8 cellular contexts compared by ENCODE assay signal in the genomic region with DNA sequence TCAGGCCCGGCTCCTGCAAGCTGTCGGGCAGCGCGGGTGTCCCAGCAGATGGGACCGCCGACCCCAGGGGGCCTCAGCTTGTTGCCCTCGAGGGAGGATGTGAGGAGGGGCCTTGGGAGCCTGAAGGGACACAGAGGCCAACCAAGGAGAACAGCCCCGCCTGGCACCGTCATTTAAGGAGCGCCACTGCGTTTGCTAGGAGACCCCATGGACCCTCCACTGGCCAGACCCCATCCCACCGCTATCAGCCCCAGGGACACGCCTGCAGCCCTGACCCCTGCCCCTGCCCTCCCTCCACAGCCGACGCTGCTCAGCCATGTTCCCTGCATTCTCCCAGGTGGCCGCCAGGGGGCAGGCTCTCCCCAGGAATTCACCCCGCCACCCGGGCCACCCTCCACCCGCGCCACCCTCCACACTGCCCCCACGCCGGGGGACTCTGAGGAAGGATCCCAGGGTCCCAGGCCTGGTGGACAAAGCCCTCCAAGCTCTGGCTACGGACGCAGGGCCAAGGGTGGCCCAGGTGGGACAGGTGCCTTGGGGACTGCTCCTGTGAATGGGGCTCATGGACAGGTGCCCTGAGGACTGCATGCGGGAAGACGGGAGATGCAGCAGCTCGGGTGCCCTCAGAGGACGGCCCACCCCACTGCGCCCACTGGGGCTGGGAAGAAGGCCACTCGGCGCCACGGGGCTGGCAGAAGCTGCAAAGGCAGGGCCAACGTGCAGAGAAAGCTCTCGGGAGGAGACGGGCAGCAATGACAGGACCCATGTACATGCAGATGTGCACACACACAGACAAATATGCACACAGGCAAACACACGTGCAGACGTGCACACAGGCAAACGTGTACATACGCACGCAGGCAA. TPM values are rescaled to one million over a fixed set of nuclear protein-coding genes. Genes with fewer than 3 reads are reported as not detected.
DNase-seq lines count a peak whose midpoint lies in the region; ATAC-seq and TF ChIP-seq lines count a peak whose summit lies in the region.

No MANE protein-coding gene starts in this region.

- peak; percentile 86 to 94 (median 90) for ATAC-seq in T-cell (replicated peaks in 1 of 4)
- ATAC-seq in activated naive CD8-positive, alpha-beta T cell treated with anti-CD3 and anti-CD28 coated beads, Interleukin-2, amount 50 U/mL, for 24 hours: peak; percentile 44
- no peak for ATAC-seq in HG03460 (IDR thresholded peaks at IDR 0.05; ENCODE audit: unreplicated experiment)
- ATAC-seq in HG02759 (IDR thresholded peaks at IDR 0.05; ENCODE audit: unreplicated experiment): no peak

- no peaks in the 10 kb centered on the region for H3K27me3 Mint-ChIP-seq in T-cell
- no peaks in the 10 kb centered on the region for H3K27me3 Mint-ChIP-seq in activated naive CD8-positive, alpha-beta T cell treated with anti-CD3 and anti-CD28 coated beads, Interleukin-2, amount 50 U/mL, for 24 hours

- TF ChIP-seq CTCF in AG09309 (IDR thresholded peaks at IDR 0.05; ENCODE audit: control insufficient read depth, insufficient read depth, low read depth, low read length, missing control alignments): peak; percentile 91
- TF ChIP-seq CTCF in GM20000 (IDR thresholded peaks at IDR 0.05; ENCODE audit: extremely low read depth, missing control alignments): peak; percentile 88

- CTCF ChIA-PET in T-cell (lab: Charles Lee): interaction anchor here in 1 of 2 donors (0.7 kb wide), 1 partner anchor 157 kb away, joined by 3 read pairs; no protein-coding TSS in a partner anchor

- H3K36me3 Mint-ChIP-seq in T-cell: peaks cover 12% of the 10 kb centered on the region
- peaks cover 4% of the 10 kb centered on the region for H3K36me3 Mint-ChIP-seq in activated naive CD8-positive, alpha-beta T cell treated with anti-CD3 and anti-CD28 coated beads, Interleukin-2, amount 50 U/mL, for 24 hours (ENCODE audit: low read depth)

- no peak for DNase-seq in AG09309 (ENCODE audit: low read depth)
- DNase-seq in GM20000 (ENCODE audit: low spot score): peak; percentile 94
- peak; percentile 18 to 82 (median 70) for DNase-seq in T-cell
- peak; percentile 82 for DNase-seq in activated naive CD8-positive, alpha-beta T cell treated with anti-CD3 and anti-CD28 coated beads, Interleukin-2, amount 50 U/mL, for 24 hours
- DNase-seq in hepatic stellate cell (ENCODE audit: low spot score): peak; percentile 88
- DNase-seq in stimulated activated CD4-positive, alpha-beta T cell treated with anti-CD3 and anti-CD28 coated beads, Interleukin-12 subunit alpha, Interleukin-12 subunit beta, amount 100 ng/mL, for 4 hours: peak; percentile 75

- H3K27ac Mint-ChIP-seq in T-cell: no peak overlapping the region
- no peak overlapping the region for H3K27ac Mint-ChIP-seq in activated naive CD8-positive, alpha-beta T cell treated with anti-CD3 and anti-CD28 coated beads, Interleukin-2, amount 50 U/mL, for 24 hours

- no peaks in the 10 kb centered on the region for H3K9me3 Mint-ChIP-seq in T-cell
- H3K9me3 Mint-ChIP-seq in activated naive CD8-positive, alpha-beta T cell treated with anti-CD3 and anti-CD28 coated beads, Interleukin-2, amount 50 U/mL, for 24 hours: no peaks in the 10 kb centered on the region

- H3K4me3 Mint-ChIP-seq in T-cell: no peak overlapping the region
- H3K4me3 Mint-ChIP-seq in activated naive CD8-positive, alpha-beta T cell treated with anti-CD3 and anti-CD28 coated beads, Interleukin-2, amount 50 U/mL, for 24 hours: no peak overlapping the region

- POLR2A ChIA-PET in T-cell (lab: Charles Lee): no interaction called here

- no peak overlapping the region for H3K4me3 ChIP-seq in AG09309 (ENCODE audit: control insufficient read depth, low read depth, low read length)

- H3K4me1 Mint-ChIP-seq in T-cell: peaks cover 10 to 17% (median 11%) of the 10 kb centered on the region in 3 donors
- H3K4me1 Mint-ChIP-seq in activated naive CD8-positive, alpha-beta T cell treated with anti-CD3 and anti-CD28 coated beads, Interleukin-2, amount 50 U/mL, for 24 hours: peaks cover 23% of the 10 kb centered on the region

RNA-seq across cellular contexts. Expression of gene PIP5K1C, which starts 34.4 kb away (rescaled TPM):
- 10 to 100 TPM; 25.6 to 35.0 (median 32.1) TPM for total RNA-seq in T-cell

RNA-seq across cellular contexts. Expression of gene CACTIN, which starts 39.3 kb away (rescaled TPM):
- total RNA-seq in T-cell: 10 to 100 TPM; 25.9 to 59.0 (median 55.8) TPM

RNA-seq across cellular contexts. Expression of gene TJP3, which starts 42.3 kb away (rescaled TPM):
- 10 to 100 TPM; 12.6 to 28.9 (median 19.4) TPM for total RNA-seq in T-cell

RNA-seq across cellular contexts. Expression of gene TBXA2R, which starts 59.2 kb away (rescaled TPM):
- 10 to 100 TPM in 1 of 5 donors, 1 to 10 TPM in 4; 2.4 to 11.2 (median 7.1) TPM for total RNA-seq in T-cell

Comparison
In these comparisons a context has a peak if more than half of its experiments do, and no peak if none do; other contexts are left out.
1. ATAC-seq: peak in T-cell (4 of 4) and activated naive CD8-positive, alpha-beta T cell treated with anti-CD3 and anti-CD28 coated beads, Interleukin-2, amount 50 U/mL, for 24 hours (single experiment); none in HG03460 (single experiment) and HG02759 (single experiment).